ENCODE assay signal across 1 cellular context in the genomic region with DNA sequence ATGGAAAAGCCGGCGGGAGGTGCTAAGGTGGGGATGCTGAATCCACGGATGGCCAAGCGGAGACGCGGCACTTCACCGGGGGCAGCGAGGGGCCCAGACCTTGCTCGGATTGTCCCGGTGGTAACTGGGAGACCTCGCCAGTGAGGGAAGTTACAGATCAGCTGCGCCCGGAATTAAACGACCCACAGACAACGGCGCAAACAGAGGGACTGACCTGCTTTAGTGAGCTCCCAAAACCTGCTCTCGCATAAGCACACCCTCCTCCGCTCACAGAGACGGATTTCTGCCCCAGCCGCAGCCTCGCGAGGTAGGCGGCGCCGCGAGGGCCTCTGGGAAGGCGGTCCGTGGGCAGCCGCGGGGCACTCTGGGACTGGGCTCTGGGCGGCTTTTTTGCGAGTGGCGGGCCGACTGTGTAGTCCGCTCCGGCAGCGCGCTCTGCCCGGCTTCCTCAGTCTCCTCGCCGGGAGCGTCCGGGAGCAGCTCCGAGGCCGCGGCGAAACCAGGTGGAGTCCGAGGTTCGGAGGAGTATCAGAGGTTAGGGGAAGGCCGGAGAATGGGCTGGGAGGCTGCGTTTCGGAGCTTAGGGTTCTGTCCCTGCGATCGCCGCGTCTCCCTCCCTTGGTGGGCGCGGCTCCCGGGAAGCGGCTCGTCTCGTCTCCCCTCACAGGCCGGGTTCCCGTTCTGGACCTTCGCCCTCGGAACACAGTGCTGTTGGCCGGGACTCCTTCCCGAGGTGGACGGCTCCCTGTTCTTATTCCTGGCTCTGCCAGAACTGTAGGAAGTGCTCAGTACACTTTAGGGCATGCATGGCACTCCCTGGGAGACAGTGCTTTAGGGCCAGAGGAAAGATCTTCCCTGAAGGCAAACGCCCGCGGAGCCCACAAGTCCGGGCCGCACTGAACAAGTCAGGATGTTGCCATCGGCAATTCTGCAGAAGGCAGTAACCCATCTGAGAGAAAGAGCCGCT.
A peak's percentile ranks its signal among the peaks of the same experiment; 100 is the strongest.
TF ChIP-seq lines count a peak whose summit lies in the region.

Gene EXO5 (plus strand): TSS at position 393 of the 967 bp plus-strand sequence. CDS start 5,778 bp downstream, outside the sequence.

TF ChIP-seq in HEK293, 187 proteins besides CTCF, POLR2A, EP300 and RAD21 (continued from another document and continues in another):
- TF ChIP-seq REST (tag by site-specific recombination; IDR thresholded peaks at IDR 0.05) (no peak), ZEB2 (tag by site-specific recombination; IDR thresholded peaks at IDR 0.05) (peak; percentile 82), ZSCAN23 (tag by site-specific recombination; IDR thresholded peaks at IDR 0.05) (no peak), ZNF624 (tag by site-specific recombination; IDR thresholded peaks at IDR 0.05) (no peak), ZNF521 (tag by site-specific recombination; IDR thresholded peaks at IDR 0.05) (no peak), AEBP2 (tag by site-specific recombination; IDR thresholded peaks at IDR 0.05; ENCODE audit: borderline replicate concordance) (no peak), ZNF350 (tag by site-specific recombination; IDR thresholded peaks at IDR 0.05) (no peak), ZNF426 (tag by site-specific recombination; IDR thresholded peaks at IDR 0.05) (no peak), ZNF18 (tag by site-specific recombination; IDR thresholded peaks at IDR 0.05) (no peak), ZBTB20 (tag by site-specific recombination; IDR thresholded peaks at IDR 0.05) (peak; percentile 63; the same call in 1 of the 2 replicates), ZNF223 (tag by site-specific recombination; IDR thresholded peaks at IDR 0.05) (no peak), ZNF112 (tag by site-specific recombination; IDR thresholded peaks at IDR 0.05) (no peak), ZNF211 (tag by site-specific recombination; IDR thresholded peaks at IDR 0.05; ENCODE audit: low read depth) (no peak), ZNF792 (tag by site-specific recombination; IDR thresholded peaks at IDR 0.05) (no peak), REPIN1 (tag by site-specific recombination; IDR thresholded peaks at IDR 0.05; ENCODE audit: low read depth) (no peak), ZNF114 (tag by site-specific recombination; IDR thresholded peaks at IDR 0.05) (no peak), ZNF239 (tag by site-specific recombination; IDR thresholded peaks at IDR 0.05) (no peak), ZBTB11 (tag by site-specific recombination; conservative IDR thresholded peaks at IDR 0.05; ENCODE audit: low read depth) (peak; percentile 25), ZNF785 (tag by site-specific recombination; IDR thresholded peaks at IDR 0.05) (no peak), ZSCAN16 (tag by site-specific recombination; IDR thresholded peaks at IDR 0.05) (no peak), ZNF37A (tag by site-specific recombination; IDR thresholded peaks at IDR 0.05) (no peak), ZBTB44 (tag by site-specific recombination; IDR thresholded peaks at IDR 0.05) (no peak), ZNF488 (tag by site-specific recombination; IDR thresholded peaks at IDR 0.05) (no peak), ZNF560 (tag by site-specific recombination; IDR thresholded peaks at IDR 0.05; ENCODE audit: borderline replicate concordance) (no peak), ZNF677 (tag by site-specific recombination; IDR thresholded peaks at IDR 0.05) (no peak), ZNF19 (tag by site-specific recombination; IDR thresholded peaks at IDR 0.05; ENCODE audit: low read depth) (no peak), ZNF555 (tag by site-specific recombination; conservative IDR thresholded peaks at IDR 0.05) (no peak), ZNF600 (tag by site-specific recombination; IDR thresholded peaks at IDR 0.05) (peak; percentile 73), BCL11A (tag by site-specific recombination; IDR thresholded peaks at IDR 0.05; ENCODE audit: low read depth) (no peak), TCF7L2 (IDR thresholded peaks at IDR 0.05; ENCODE audit: borderline replicate concordance, low read depth, low read length) (no peak), SCRT1 (tag by site-specific recombination; IDR thresholded peaks at IDR 0.05; ENCODE audit: borderline replicate concordance) (no peak), YY1 (tag by site-specific recombination; IDR thresholded peaks at IDR 0.05) (peak; percentile 39)
- TF ChIP-seq, protein P1, sequence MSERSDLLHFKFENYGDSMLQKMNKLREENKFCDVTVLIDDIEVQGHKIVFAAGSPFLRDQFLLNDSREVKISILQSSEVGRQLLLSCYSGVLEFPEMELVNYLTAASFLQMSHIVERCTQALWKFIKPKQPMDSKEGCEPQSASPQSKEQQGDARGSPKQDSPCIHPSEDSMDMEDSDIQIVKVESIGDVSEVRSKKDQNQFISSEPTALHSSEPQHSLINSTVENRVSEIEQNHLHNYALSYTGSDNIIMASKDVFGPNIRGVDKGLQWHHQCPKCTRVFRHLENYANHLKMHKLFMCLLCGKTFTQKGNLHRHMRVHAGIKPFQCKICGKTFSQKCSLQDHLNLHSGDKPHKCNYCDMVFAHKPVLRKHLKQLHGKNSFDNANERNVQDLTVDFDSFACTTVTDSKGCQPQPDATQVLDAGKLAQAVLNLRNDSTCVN (tag by site-specific recombination; optimal IDR thresholded peaks at IDR 0.05): peak; percentile 71
- TF ChIP-seq, protein P2, sequence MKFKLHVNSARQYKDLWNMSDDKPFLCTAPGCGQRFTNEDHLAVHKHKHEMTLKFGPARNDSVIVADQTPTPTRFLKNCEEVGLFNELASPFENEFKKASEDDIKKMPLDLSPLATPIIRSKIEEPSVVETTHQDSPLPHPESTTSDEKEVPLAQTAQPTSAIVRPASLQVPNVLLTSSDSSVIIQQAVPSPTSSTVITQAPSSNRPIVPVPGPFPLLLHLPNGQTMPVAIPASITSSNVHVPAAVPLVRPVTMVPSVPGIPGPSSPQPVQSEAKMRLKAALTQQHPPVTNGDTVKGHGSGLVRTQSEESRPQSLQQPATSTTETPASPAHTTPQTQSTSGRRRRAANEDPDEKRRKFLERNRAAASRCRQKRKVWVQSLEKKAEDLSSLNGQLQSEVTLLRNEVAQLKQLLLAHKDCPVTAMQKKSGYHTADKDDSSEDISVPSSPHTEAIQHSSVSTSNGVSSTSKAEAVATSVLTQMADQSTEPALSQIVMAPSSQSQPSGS (tag by site-specific recombination; IDR thresholded peaks at IDR 0.05; ENCODE audit: low read depth): no peak
- TF ChIP-seq, protein P3, sequence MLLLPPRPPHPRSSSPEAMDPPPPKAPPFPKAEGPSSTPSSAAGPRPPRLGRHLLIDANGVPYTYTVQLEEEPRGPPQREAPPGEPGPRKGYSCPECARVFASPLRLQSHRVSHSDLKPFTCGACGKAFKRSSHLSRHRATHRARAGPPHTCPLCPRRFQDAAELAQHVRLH (tag by site-specific recombination; IDR thresholded peaks at IDR 0.05): peak; percentile 56
- TF ChIP-seq, protein P4, sequence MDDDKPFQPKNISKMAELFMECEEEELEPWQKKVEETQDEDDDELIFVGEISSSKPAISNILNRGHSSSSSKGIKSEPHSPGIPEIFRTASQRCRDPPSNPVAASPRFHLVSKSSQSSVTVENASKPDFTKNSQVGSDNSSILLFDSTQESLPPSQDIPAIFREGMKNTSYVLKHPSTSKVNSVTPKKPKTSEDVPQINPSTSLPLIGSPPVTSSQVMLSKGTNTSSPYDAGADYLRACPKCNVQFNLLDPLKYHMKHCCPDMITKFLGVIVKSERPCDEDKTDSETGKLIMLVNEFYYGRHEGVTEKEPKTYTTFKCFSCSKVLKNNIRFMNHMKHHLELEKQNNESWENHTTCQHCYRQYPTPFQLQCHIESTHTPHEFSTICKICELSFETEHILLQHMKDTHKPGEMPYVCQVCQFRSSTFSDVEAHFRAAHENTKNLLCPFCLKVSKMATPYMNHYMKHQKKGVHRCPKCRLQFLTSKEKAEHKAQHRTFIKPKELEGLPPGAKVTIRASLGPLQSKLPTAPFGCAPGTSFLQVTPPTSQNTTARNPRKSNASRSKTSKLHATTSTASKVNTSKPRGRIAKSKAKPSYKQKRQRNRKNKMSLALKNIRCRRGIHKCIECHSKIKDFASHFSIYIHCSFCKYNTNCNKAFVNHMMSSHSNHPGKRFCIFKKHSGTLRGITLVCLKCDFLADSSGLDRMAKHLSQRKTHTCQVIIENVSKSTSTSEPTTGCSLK (tag by site-specific recombination; IDR thresholded peaks at IDR 0.05): no peak
